Comparison of ENCODE assay signal across 21 cellular contexts in genomic region chr2:132659331-132659730, GRCh38. TPM values are rescaled to one million over a fixed set of nuclear protein-coding genes. Genes with fewer than 3 reads are reported as not detected.
"Had no signal": no experiment of that assay in that cellular context is flagged by ENCODE, and none has a peak within 500 bp of the region (broad histone marks: within the 10 kb centered on the region; RNA-seq: fewer than 3 reads in every experiment).

No MANE protein-coding gene starts in this region.

- H3K4me3 ChIP-seq: body of pancreas, cardiac muscle cell, coronary artery, dorsolateral prefrontal cortex, esophagus squamous epithelium had no signal

- FAIRE-seq: frontal cortex had no signal

- DNase-seq: activated CD4-positive, alpha-beta memory T cell treated with anti-CD3 and anti-CD28 coated beads, Interleukin-2, amount 10 ng/mL, durations not matched to agents 7 days and 5 days; activated CD4-positive, alpha-beta T cell treated with anti-CD3 and anti-CD28 coated beads for 36 hours; activated CD4-positive, alpha-beta T cell treated with anti-CD3 and anti-CD28 coated beads, Interleukin-2, amount 10 ng/mL, durations not matched to agents 24 days and 14 days; activated CD4-positive, CD25-positive, alpha-beta regulatory T cell; activated CD4-positive, CD25-positive, alpha-beta regulatory T cell treated with anti-CD3 and anti-CD28 coated beads, Interleukin-2, amount 50 U/mL, for 72 hours; activated effector memory CD4-positive, alpha-beta T cell treated with Interleukin-2 at 50 U/mL for 16 hours; activated gamma-delta T cell treated with Interleukin-2 at 50 U/mL for 16 hours; activated naive CD4-positive, alpha-beta T cell treated with anti-CD3 and anti-CD28 coated beads, Interleukin-2, amount 50 U/mL, for 16 hours; activated naive CD4-positive, alpha-beta T cell treated with Interleukin-2 at 50 U/mL for 16 hours; activated T-cell treated with anti-CD3 and anti-CD28 coated beads, Interleukin-2, amount 50 U/mL, for 4 hours; aorta; body of pancreas; dorsolateral prefrontal cortex; effector memory CD8-positive, alpha-beta T cell; esophagus squamous epithelium; T-helper 2 cell had no signal

- H3K36me3 ChIP-seq: cardiac muscle cell, esophagus squamous epithelium had no signal

- H3K27me3 ChIP-seq: body of pancreas had no signal

RNA-seq across cellular contexts. Expression of gene LYPD1, which starts 10.7 kb away (rescaled TPM):
- total RNA-seq: activated CD4-positive, alpha-beta memory T cell treated with anti-CD3 and anti-CD28 coated beads, Interleukin-2, amount 10 ng/mL, durations not matched to agents 7 days and 5 days; activated CD4-positive, alpha-beta T cell treated with anti-CD3 and anti-CD28 coated beads for 36 hours; activated CD4-positive, alpha-beta T cell treated with anti-CD3 and anti-CD28 coated beads, Interleukin-2, amount 10 ng/mL, durations not matched to agents 24 days and 14 days; activated T-cell treated with anti-CD3 and anti-CD28 coated beads, Interleukin-2, amount 50 U/mL, for 4 hours; activated T-helper 17 cell treated with anti-CD3 and anti-CD28 coated beads, Interleukin-2, amount 50 U/mL, for 72 hours; T-helper 1 cell treated with Interleukin-12 subunit alpha and Interleukin-12 subunit beta and Interleukin-4 antibody, amounts not matched to agents 30 ng/mL and 1 ng/mL, for 36 hours had no signal
